In genomic region chr2:150885774-150886386, GRCh38 we compare ENCODE assay signal across 20 cellular contexts.
DNase-seq lines count a peak whose midpoint lies in the region; ATAC-seq and TF ChIP-seq lines count a peak whose summit lies in the region.
"Had no signal": no experiment of that assay in that cellular context is flagged by ENCODE, and none has a peak within 500 bp of the region (broad histone marks: within the 10 kb centered on the region; RNA-seq: fewer than 3 reads in every experiment).

No MANE protein-coding gene starts in this region.

- H3K4me3 ChIP-seq in GM23338, result no peak overlapping the region
- H3K4me3 ChIP-seq in left lung, result no peak overlapping the region
- no peak overlapping the region for H3K4me3 ChIP-seq in smooth muscle cell
- H3K4me3 ChIP-seq in MG63, result no peak overlapping the region
- H3K4me3 ChIP-seq: BLaER1 treated with 17β-estradiol and CSF1 and Interleukin-3, amounts not matched to agents 10 nM and 100 nM; GM23248 had no signal

- no peaks in the 10 kb centered on the region for H4K20me1 ChIP-seq in GM23338 (replicated peaks; ENCODE audit: insufficient read depth)
- no peaks in the 10 kb centered on the region for H4K20me1 ChIP-seq in smooth muscle cell (ENCODE audit: low read depth)
- H4K20me1 ChIP-seq: BLaER1 treated with 17β-estradiol and CSF1 and Interleukin-3, amounts not matched to agents 10 nM and 100 nM had no signal

- H3K9me2 ChIP-seq in GM23338 (ENCODE audit: insufficient read depth), result peaks cover 6% of the 10 kb centered on the region; the same call in 1 of the 2 replicates

- no peak overlapping the region for H3K9ac ChIP-seq in smooth muscle cell (ENCODE audit: low read depth)
- H3K9ac ChIP-seq: BLaER1 treated with 17β-estradiol and CSF1 and Interleukin-3, amounts not matched to agents 10 nM and 100 nM; GM23248; KMS-11 had no signal

- H3K79me2 ChIP-seq in GM23338 (replicated peaks; ENCODE audit: insufficient read depth) (no peaks in the 10 kb centered on the region), smooth muscle cell (ENCODE audit: low read depth) (no peaks in the 10 kb centered on the region)

- no peak overlapping the region for H3K27ac ChIP-seq in GM23338 (ENCODE audit: low read depth)
- no peak overlapping the region for H3K27ac ChIP-seq in left lung
- peak overlapping the region; percentile 65 for H3K27ac ChIP-seq in smooth muscle cell (ENCODE audit: low read depth)
- H3K27ac ChIP-seq: BLaER1 treated with 17β-estradiol and CSF1 and Interleukin-3, amounts not matched to agents 10 nM and 100 nM; GM23248; HL-60; KMS-11 had no signal

- TF ChIP-seq CTCF in GM23338 (conservative IDR thresholded peaks at IDR 0.05; ENCODE audit: low read depth in 2 of 2), result no peak
- TF ChIP-seq CTCF in left lung (IDR thresholded peaks at IDR 0.05), result no peak
- TF ChIP-seq CTCF in smooth muscle cell (IDR thresholded peaks at IDR 0.05; ENCODE audit: borderline replicate concordance, insufficient read depth, poor library complexity, severe bottlenecking), result no peak

- DNase-seq in GM23338 (ENCODE audit: low spot score), result no peak
- DNase-seq in left lung, result no peak
- no peak for DNase-seq in smooth muscle cell (lab: John Stamatoyannopoulos, UW; ENCODE audit: unreplicated experiment)
- no peak for DNase-seq in MG63
- no peak for DNase-seq in dermis blood vessel endothelial cell
- no peak for DNase-seq in NCI-H2196 treated with DMSO at 0.1 percent for 48 hours (lab: John Stamatoyannopoulos, UW; ENCODE audit: unreplicated experiment)
- DNase-seq: AML-193; CD8-positive, alpha-beta memory T cell; COR-L47; DMS79; GDM1; H7; HFFc6 had no signal

- H3K36me3 ChIP-seq in GM23338 (ENCODE audit: insufficient read depth) (peaks cover 5% of the 10 kb centered on the region; the same call in 1 of the 2 replicates), left lung (no peaks in the 10 kb centered on the region), smooth muscle cell (ENCODE audit: low read depth) (no peaks in the 10 kb centered on the region), MG63 (no peaks in the 10 kb centered on the region)
- H3K36me3 ChIP-seq: BLaER1 treated with 17β-estradiol and CSF1 and Interleukin-3, amounts not matched to agents 10 nM and 100 nM had no signal

- H3K4me3 Mint-ChIP-seq in GM23338, result no peak overlapping the region
- H3K4me3 Mint-ChIP-seq: CD8-positive, alpha-beta memory T cell; HFFc6 had no signal

- no peak overlapping the region for H3K27ac Mint-ChIP-seq in GM23338
- H3K27ac Mint-ChIP-seq: CD8-positive, alpha-beta memory T cell; HFFc6 had no signal

- 0 out of 3 replicates have a peak, but pooled peaks cover 3% of the 10 kb centered on the region for H3K9me3 Mint-ChIP-seq in GM23338
- H3K9me3 Mint-ChIP-seq: HFFc6 had no signal

- intact Hi-C loops in left lung (cut with DNase I), result no loop called here

- H3K9me3 ChIP-seq in left lung (no peaks in the 10 kb centered on the region), smooth muscle cell (replicated peaks; ENCODE audit: low read depth) (no peaks in the 10 kb centered on the region), MG63 (no peaks in the 10 kb centered on the region)

- H3K27me3 Mint-ChIP-seq in GM23338 (ENCODE audit: insufficient read depth, low read depth, poor library complexity), result peaks cover 1% of the 10 kb centered on the region

- H2AFZ ChIP-seq in GM23338 (0 out of 2 replicates have a peak overlapping the region, but pooled peaks have one; percentile 30), smooth muscle cell (ENCODE audit: low read depth) (no peak overlapping the region)
- H2AFZ ChIP-seq: GM23248 had no signal

- H3K4me1 ChIP-seq in GM23338 (ENCODE audit: insufficient read depth) (no peaks in the 10 kb centered on the region), left lung (peaks cover 0 to 7% of the 10 kb centered on the region in 2 donors), smooth muscle cell (ENCODE audit: low read depth) (peaks cover 10% of the 10 kb centered on the region)

- WGBS in smooth muscle cell (ENCODE audit: low lambda C conversion rate), result 27% methylated on average over 3 of the region's 3 CpGs

- H3K36me3 Mint-ChIP-seq in GM23338 (ENCODE audit: low read depth), result peaks cover 7% of the 10 kb centered on the region; the same call in 1 of the 3 replicates
- H3K36me3 Mint-ChIP-seq: CD8-positive, alpha-beta memory T cell had no signal

- H3K4me1 Mint-ChIP-seq in GM23338, result no peaks in the 10 kb centered on the region
- H3K4me1 Mint-ChIP-seq: CD8-positive, alpha-beta memory T cell had no signal

- H3F3A ChIP-seq in GM23338 (replicated peaks; ENCODE audit: low read depth), result no peaks in the 10 kb centered on the region
- no peaks in the 10 kb centered on the region for H3F3A ChIP-seq in smooth muscle cell (ENCODE audit: low read depth)

- H3K27me3 ChIP-seq in GM23338 (ENCODE audit: insufficient read depth) (no peaks in the 10 kb centered on the region), left lung (no peaks in the 10 kb centered on the region), smooth muscle cell (ENCODE audit: low read depth) (no peaks in the 10 kb centered on the region), MG63 (no peaks in the 10 kb centered on the region)
- H3K27me3 ChIP-seq: BLaER1 treated with 17β-estradiol and CSF1 and Interleukin-3, amounts not matched to agents 10 nM and 100 nM had no signal

- H3K4me2 ChIP-seq in GM23338 (no peak overlapping the region), smooth muscle cell (peak overlapping the region; percentile 46)
- H3K4me2 ChIP-seq: KMS-11 had no signal

- ATAC-seq in GM23338 (no peak), SK-N-SH treated with all-trans-retinoic acid at 6 μM for 48 hours (peak; percentile 53; the same call in 1 of the 3 replicates), left lung (peak; percentile 26), HG02938 (IDR thresholded peaks at IDR 0.05; ENCODE audit: unreplicated experiment) (no peak)
- ATAC-seq: HCT116 had no signal

TF ChIP-seq in GM23338, 12 proteins besides CTCF, POLR2A, EP300 and RAD21 (continues in another document):
- TF ChIP-seq REST (IDR thresholded peaks at IDR 0.05; ENCODE audit: unreplicated experiment), result no peak
- no peak for TF ChIP-seq JUNB (IDR thresholded peaks at IDR 0.05; ENCODE audit: unreplicated experiment)
- TF ChIP-seq ZNF331 (CRISPR knock-in tag; IDR thresholded peaks at IDR 0.05; ENCODE audit: low read depth), result no peak
- TF ChIP-seq EZH2 (IDR thresholded peaks at IDR 0.05; ENCODE audit: low read depth, unreplicated experiment), result no peak
- no peak for TF ChIP-seq EZH2phosphoT487 (IDR thresholded peaks at IDR 0.05; ENCODE audit: unreplicated experiment)

TF ChIP-seq in SK-N-SH treated with all-trans-retinoic acid at 6 μM for 48 hours, 23 proteins besides CTCF, POLR2A, EP300 and RAD21:
- peak; percentile 61; the same call in 1 of the 2 replicates for TF ChIP-seq ZC3H10 (CRISPR knock-in tag; IDR thresholded peaks at IDR 0.05)
- TF ChIP-seq TSHZ2 (CRISPR knock-in tag; IDR thresholded peaks at IDR 0.05), result peak; percentile 34; the same call in 1 of the 2 replicates
- TF ChIP-seq CREB5 (CRISPR knock-in tag; IDR thresholded peaks at IDR 0.05; ENCODE audit: low read depth), result no peak
- 0 out of 2 replicates have a peak, but pooled peaks have one; percentile 49 for TF ChIP-seq TCF4 (CRISPR knock-in tag; IDR thresholded peaks at IDR 0.05; ENCODE audit: borderline replicate concordance)
- peak; percentile 41; the same call in 1 of the 2 replicates for TF ChIP-seq ISL1 (CRISPR knock-in tag; IDR thresholded peaks at IDR 0.05)
- TF ChIP-seq ZNF565 (CRISPR knock-in tag; conservative IDR thresholded peaks at IDR 0.05; ENCODE audit: low read depth), result no peak
- TF ChIP-seq SNAI2 (CRISPR knock-in tag; IDR thresholded peaks at IDR 0.05), result no peak
- no peak for TF ChIP-seq ZNF70 (CRISPR knock-in tag; IDR thresholded peaks at IDR 0.05)
TF ChIP-seq in SK-N-SH treated with all-trans-retinoic acid at 6 μM for 48 hours: peak in this region for 4.

Comparison
In these comparisons a context has a peak if more than half of its experiments do, and no peak if none do; other contexts are left out.
1. ATAC-seq: peak in SK-N-SH treated with all-trans-retinoic acid at 6 μM for 48 hours (single experiment) and left lung (single experiment); none in GM23338 (single experiment) and HG02938 (single experiment).